27 cellular contexts compared by ENCODE assay signal in genomic region chr19:49061000-49061399, GRCh38. TPM values are rescaled to one million over a fixed set of nuclear protein-coding genes. Genes with fewer than 3 reads are reported as not detected.
"Had no signal": no experiment of that assay in that cellular context is flagged by ENCODE, and none has a peak within 500 bp of the region (broad histone marks: within the 10 kb centered on the region; RNA-seq: fewer than 3 reads in every experiment).

No MANE protein-coding gene starts in this region.

- H3K27ac ChIP-seq: brain microvascular endothelial cell, VCaP had no signal

- DNase-seq: activated CD4-positive, alpha-beta memory T cell treated with anti-CD3 and anti-CD28 coated beads, Interleukin-2, amount 10 ng/mL, durations not matched to agents 7 days and 5 days; activated CD4-positive, alpha-beta T cell treated with anti-CD3 and anti-CD28 coated beads, Interleukin-2, amount 10 ng/mL, durations not matched to agents 7 days and 5 days; activated CD4-positive, CD25-positive, alpha-beta regulatory T cell; activated gamma-delta T cell; activated naive CD4-positive, alpha-beta T cell treated with anti-CD3 and anti-CD28 coated beads for 36 hours; activated T-cell treated with anti-CD3 and anti-CD28 coated beads for 4 hours; activated T-cell treated with anti-CD3 and anti-CD28 coated beads, Interleukin-2, amount 50 U/mL, for 48 hours; amygdala; brain microvascular endothelial cell; cerebellar nuclear complex; Kasumi-1; NCI-H1048; NCI-H146; NCI-H187 treated with DMSO at 0.1 percent for 48 hours; NCI-H2081 treated with DMSO at 0.1 percent for 48 hours; NCI-H446; NCI-H524; PC-3; SHP77 treated with DMSO at 0.1 percent for 48 hours; T-cell had no signal

- H3K36me3 ChIP-seq: brain microvascular endothelial cell had no signal

- FAIRE-seq: RCC 7860 had no signal

- ATAC-seq: PC-3, T-cell had no signal

RNA-seq across cellular contexts. Expression of gene CGB7, which starts 3.5 kb away (rescaled TPM):
- total RNA-seq: activated CD4-positive, alpha-beta memory T cell treated with anti-CD3 and anti-CD28 coated beads, Interleukin-2, amount 10 ng/mL, durations not matched to agents 7 days and 5 days; activated CD4-positive, alpha-beta T cell treated with anti-CD3 and anti-CD28 coated beads, Interleukin-2, amount 10 ng/mL, durations not matched to agents 7 days and 5 days; activated CD8-positive, alpha-beta memory T cell treated with anti-CD3 and anti-CD28 coated beads for 36 hours; activated naive CD4-positive, alpha-beta T cell treated with anti-CD3 and anti-CD28 coated beads for 36 hours; cardiac septum; SK-MEL-5; T-cell; T-helper 2 cell treated with Interferon-gamma antibody and Interleukin-4, amounts not matched to agents 100 ng/mL and 5 ng/mL, for 36 hours had no signal

RNA-seq across cellular contexts. Expression of gene NTF4, which starts 3.6 kb away (rescaled TPM):
- total RNA-seq: activated CD4-positive, alpha-beta memory T cell treated with anti-CD3 and anti-CD28 coated beads, Interleukin-2, amount 10 ng/mL, durations not matched to agents 7 days and 5 days; activated CD4-positive, alpha-beta T cell treated with anti-CD3 and anti-CD28 coated beads, Interleukin-2, amount 10 ng/mL, durations not matched to agents 7 days and 5 days; activated CD8-positive, alpha-beta memory T cell treated with anti-CD3 and anti-CD28 coated beads for 36 hours; activated naive CD4-positive, alpha-beta T cell treated with anti-CD3 and anti-CD28 coated beads for 36 hours; activated T-helper 17 cell treated with anti-CD3 and anti-CD28 coated beads, Interleukin-2, amount 50 U/mL, for 72 hours; cardiac septum; SK-MEL-5; T-cell; T-helper 2 cell treated with Interferon-gamma antibody and Interleukin-4, amounts not matched to agents 100 ng/mL and 5 ng/mL, for 36 hours had no signal

RNA-seq across cellular contexts. Expression of gene KCNA7, which starts 11.5 kb away (rescaled TPM):
- total RNA-seq: activated CD4-positive, alpha-beta memory T cell treated with anti-CD3 and anti-CD28 coated beads, Interleukin-2, amount 10 ng/mL, durations not matched to agents 7 days and 5 days; activated CD4-positive, alpha-beta T cell treated with anti-CD3 and anti-CD28 coated beads, Interleukin-2, amount 10 ng/mL, durations not matched to agents 7 days and 5 days; activated CD8-positive, alpha-beta memory T cell treated with anti-CD3 and anti-CD28 coated beads for 36 hours; activated naive CD4-positive, alpha-beta T cell treated with anti-CD3 and anti-CD28 coated beads for 36 hours; activated T-helper 17 cell treated with anti-CD3 and anti-CD28 coated beads, Interleukin-2, amount 50 U/mL, for 72 hours; PC-3; T-cell; T-helper 2 cell treated with Interferon-gamma antibody and Interleukin-4, amounts not matched to agents 100 ng/mL and 5 ng/mL, for 36 hours had no signal

RNA-seq across cellular contexts. Expression of gene CGB8, which starts 12.1 kb away (rescaled TPM):
- total RNA-seq: activated CD4-positive, alpha-beta memory T cell treated with anti-CD3 and anti-CD28 coated beads, Interleukin-2, amount 10 ng/mL, durations not matched to agents 7 days and 5 days; activated CD4-positive, alpha-beta T cell treated with anti-CD3 and anti-CD28 coated beads, Interleukin-2, amount 10 ng/mL, durations not matched to agents 7 days and 5 days; activated CD8-positive, alpha-beta memory T cell treated with anti-CD3 and anti-CD28 coated beads for 36 hours; activated naive CD4-positive, alpha-beta T cell treated with anti-CD3 and anti-CD28 coated beads for 36 hours; activated T-helper 17 cell treated with anti-CD3 and anti-CD28 coated beads, Interleukin-2, amount 50 U/mL, for 72 hours; cardiac septum; SK-MEL-5; T-cell; T-helper 2 cell treated with Interferon-gamma antibody and Interleukin-4, amounts not matched to agents 100 ng/mL and 5 ng/mL, for 36 hours had no signal

RNA-seq across cellular contexts. Expression of gene CGB5, which starts 17.4 kb away (rescaled TPM):
- total RNA-seq: activated CD4-positive, alpha-beta memory T cell treated with anti-CD3 and anti-CD28 coated beads, Interleukin-2, amount 10 ng/mL, durations not matched to agents 7 days and 5 days; activated CD4-positive, alpha-beta T cell treated with anti-CD3 and anti-CD28 coated beads, Interleukin-2, amount 10 ng/mL, durations not matched to agents 7 days and 5 days; activated CD8-positive, alpha-beta memory T cell treated with anti-CD3 and anti-CD28 coated beads for 36 hours; activated naive CD4-positive, alpha-beta T cell treated with anti-CD3 and anti-CD28 coated beads for 36 hours; activated T-helper 17 cell treated with anti-CD3 and anti-CD28 coated beads, Interleukin-2, amount 50 U/mL, for 72 hours; cardiac septum; PC-3; SK-MEL-5; T-cell; T-helper 2 cell treated with Interferon-gamma antibody and Interleukin-4, amounts not matched to agents 100 ng/mL and 5 ng/mL, for 36 hours had no signal
